8 cellular contexts compared by ENCODE assay signal in genomic region chr19:3849092-3849491, GRCh38. TPM values are rescaled to one million over a fixed set of nuclear protein-coding genes. Genes with fewer than 3 reads are reported as not detected.
DNase-seq lines count a peak whose midpoint lies in the region; ATAC-seq lines count a peak whose summit lies in the region.

No MANE protein-coding gene starts in this region.

- H3K27ac Mint-ChIP-seq in stimulated activated effector memory CD8-positive, alpha-beta T cell treated with anti-CD3 and anti-CD28 coated beads, Interleukin-12 subunit alpha, Interleukin-12 subunit beta, amount 100 ng/mL, for 72 hours: peak overlapping the region; percentile 14

- ATAC-seq in stimulated activated effector memory CD8-positive, alpha-beta T cell treated with anti-CD3 and anti-CD28 coated beads, Interleukin-12 subunit alpha, Interleukin-12 subunit beta, amount 100 ng/mL, for 72 hours: peak; percentile 81
- ATAC-seq in GM21381 (IDR thresholded peaks at IDR 0.05; ENCODE audit: unreplicated experiment): no peak

- peaks cover 3% of the 10 kb centered on the region for H3K9me3 Mint-ChIP-seq in stimulated activated effector memory CD8-positive, alpha-beta T cell treated with anti-CD3 and anti-CD28 coated beads, Interleukin-12 subunit alpha, Interleukin-12 subunit beta, amount 100 ng/mL, for 72 hours

- DNase-seq in EL (peak; percentile 45), LoVo (ENCODE audit: low spot score) (peak; percentile 14), iPS-NIHi11 (ENCODE audit: low spot score) (peak; percentile 77), occipital lobe (lab: John Stamatoyannopoulos, UW) (no peak), C1 segment of cervical spinal cord (lab: John Stamatoyannopoulos, UW) (no peak)
- DNase-seq in activated CD8-positive, alpha-beta memory T cell treated with anti-CD3 and anti-CD28 coated beads for 1 hour (ENCODE audit: extremely low read depth in 1 of 2, low read depth in 1 of 2): peak; percentile 21 to 24
- DNase-seq in stimulated activated effector memory CD8-positive, alpha-beta T cell treated with anti-CD3 and anti-CD28 coated beads, Interleukin-12 subunit alpha, Interleukin-12 subunit beta, amount 100 ng/mL, for 72 hours (ENCODE audit: low spot score in 2 of 2): peak; percentile 27 to 64

- no peaks in the 10 kb centered on the region for H3K4me1 Mint-ChIP-seq in stimulated activated effector memory CD8-positive, alpha-beta T cell treated with anti-CD3 and anti-CD28 coated beads, Interleukin-12 subunit alpha, Interleukin-12 subunit beta, amount 100 ng/mL, for 72 hours

- H3K4me3 Mint-ChIP-seq in stimulated activated effector memory CD8-positive, alpha-beta T cell treated with anti-CD3 and anti-CD28 coated beads, Interleukin-12 subunit alpha, Interleukin-12 subunit beta, amount 100 ng/mL, for 72 hours: no peak overlapping the region

- H3K36me3 Mint-ChIP-seq in stimulated activated effector memory CD8-positive, alpha-beta T cell treated with anti-CD3 and anti-CD28 coated beads, Interleukin-12 subunit alpha, Interleukin-12 subunit beta, amount 100 ng/mL, for 72 hours: no peaks in the 10 kb centered on the region

RNA-seq across cellular contexts. Expression of gene ZFR2, which starts 19.7 kb away (rescaled TPM):
- total RNA-seq in occipital lobe: 6.2 TPM

RNA-seq across cellular contexts. Expression of gene ATCAY, which starts 31.4 kb away (rescaled TPM):
- total RNA-seq in occipital lobe: 85.9 TPM

Comparison
In these comparisons a context has a peak if more than half of its experiments do, and no peak if none do; other contexts are left out.
1. DNase-seq: peak in EL (single experiment), LoVo (single experiment), activated CD8-positive, alpha-beta memory T cell treated with anti-CD3 and anti-CD28 coated beads for 1 hour (2 of 2), iPS-NIHi11 (single experiment) and stimulated activated effector memory CD8-positive, alpha-beta T cell treated with anti-CD3 and anti-CD28 coated beads, Interleukin-12 subunit alpha, Interleukin-12 subunit beta, amount 100 ng/mL, for 72 hours (2 of 2); none in occipital lobe (single experiment) and C1 segment of cervical spinal cord (0 of 14).